18 cellular contexts compared by ENCODE assay signal in the genomic region with DNA sequence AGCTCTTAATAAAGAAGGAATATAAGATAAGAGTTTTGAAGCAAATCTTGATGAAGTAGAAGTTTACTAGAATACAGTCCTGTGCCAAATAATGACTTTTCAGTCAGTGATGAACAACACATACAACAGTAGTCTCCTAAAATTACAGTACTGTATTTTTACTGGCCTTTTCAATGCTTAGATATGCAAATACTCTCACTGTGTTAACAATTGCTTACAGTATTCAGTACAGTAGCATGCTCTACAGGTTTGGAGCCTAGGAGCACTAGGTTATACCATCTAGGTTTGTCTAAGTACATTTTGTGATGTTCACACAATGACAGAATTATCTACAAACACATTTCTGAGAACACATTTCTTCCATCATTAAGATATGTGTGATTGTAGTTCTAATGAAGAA.
A peak's percentile ranks its signal among the peaks of the same experiment; 100 is the strongest.
DNase-seq lines count a peak whose midpoint lies in the region; ATAC-seq and TF ChIP-seq lines count a peak whose summit lies in the region.
"Had no signal": no experiment of that assay in that cellular context is flagged by ENCODE, and none has a peak within 500 bp of the region (broad histone marks: within the 10 kb centered on the region; RNA-seq: fewer than 3 reads in every experiment).

No MANE protein-coding gene starts in this region.

- peak overlapping the region; percentile 81 for H3K27ac ChIP-seq in DND-41 (ENCODE audit: low read length)
- H3K27ac ChIP-seq in iPS-20b (ENCODE audit: low read length) = peak overlapping the region; percentile 42
- H3K27ac ChIP-seq: HL-60 had no signal

- H2AFZ ChIP-seq in DND-41 (ENCODE audit: low read depth, low read length) = peak overlapping the region; percentile 62

- TF ChIP-seq CTCF in DND-41 (IDR thresholded peaks at IDR 0.05; ENCODE audit: borderline replicate concordance, extremely low read depth, low read length, poor library complexity, severe bottlenecking) = no peak
- TF ChIP-seq CTCF in LNCaP clone FGC (IDR thresholded peaks at IDR 0.05; ENCODE audit: control insufficient read depth, extremely low read depth, insufficient read depth) = no peak
- no peak for TF ChIP-seq CTCF in GM10248 (IDR thresholded peaks at IDR 0.05; ENCODE audit: control extremely low read depth, extremely low read depth, low read depth, missing control alignments)

- CTCF ChIA-PET in GM10248 (lab: Yijun Ruan, JAX) = interaction anchor here (1.0 kb wide), 1 partner anchor 53 kb away, joined by 3 read pairs; no protein-coding TSS in a partner anchor

- H3K9ac ChIP-seq in DND-41 (ENCODE audit: low read depth, low read length) (peak overlapping the region; percentile 28; the same call in 1 of the 2 replicates), iPS-20b (ENCODE audit: low read depth, low read length) (peak overlapping the region; percentile 28; the same call in 1 of the 2 replicates)

- H3K9me3 ChIP-seq in DND-41 (ENCODE audit: insufficient read depth, low read length, severe bottlenecking) = no peaks in the 10 kb centered on the region
- no peaks in the 10 kb centered on the region for H3K9me3 ChIP-seq in iPS-20b (ENCODE audit: insufficient read depth, low read depth, low read length)
- H3K9me3 ChIP-seq: Caco-2, HAP-1 had no signal

- H3K36me3 ChIP-seq in DND-41 (ENCODE audit: insufficient read depth, low read length) = no peaks in the 10 kb centered on the region
- no peaks in the 10 kb centered on the region for H3K36me3 ChIP-seq in iPS-20b (ENCODE audit: insufficient read depth, low read depth, low read length)
- H3K36me3 ChIP-seq: HAP-1 had no signal

- no peaks in the 10 kb centered on the region for H3K79me2 ChIP-seq in DND-41 (ENCODE audit: insufficient read depth, low read length)

- peak; percentile 55; the same call in 2 of the 3 replicates for ATAC-seq in DND-41 (ENCODE audit: insufficient read depth, low read depth)
- ATAC-seq in HG02798 (IDR thresholded peaks at IDR 0.05; ENCODE audit: poor library complexity, unreplicated experiment) = no peak
- ATAC-seq in GM19328 (IDR thresholded peaks at IDR 0.05; ENCODE audit: unreplicated experiment) = no peak
- ATAC-seq: HepG2, T-helper 17 cell had no signal

- POLR2A ChIA-PET in GM10248 (lab: Yijun Ruan, JAX) = no interaction called here

- DNase-seq in DND-41 = no peak
- no peak for DNase-seq in LNCaP clone FGC (ENCODE audit: low read depth)
- DNase-seq in NCI-H748 treated with DMSO at 0.1 percent for 48 hours (lab: John Stamatoyannopoulos, UW) = peak; percentile 71
- no peak for DNase-seq in GM10248 (ENCODE audit: extremely low spot score)
- no peak for DNase-seq in KG1 (lab: John Stamatoyannopoulos, UW)
- DNase-seq: DMS79 treated with DMSO at 0.1 percent for 48 hours, GDM1, MV-4-11, NCI-H2081 treated with DMSO at 0.1 percent for 48 hours, SHP77 treated with DMSO at 0.1 percent for 48 hours, T-helper 17 cell had no signal

- no peaks in the 10 kb centered on the region for H3K27me3 ChIP-seq in DND-41 (ENCODE audit: insufficient read depth, low read length, poor library complexity)
- H3K27me3 ChIP-seq in iPS-20b (ENCODE audit: insufficient read depth, low read length) = no peaks in the 10 kb centered on the region

- peak overlapping the region; percentile 45 for H3K4me2 ChIP-seq in DND-41 (ENCODE audit: insufficient read depth, low read length)

- no peaks in the 10 kb centered on the region for H4K20me1 ChIP-seq in DND-41 (ENCODE audit: insufficient read depth, low read length)

- H3K4me3 ChIP-seq in DND-41 (ENCODE audit: low read depth in 1 of 2, low read length in 2 of 2) (no peak overlapping the region), LNCaP clone FGC (ENCODE audit: low read depth, low read length) (peak overlapping the region; percentile 18; the same call in 1 of the 2 replicates), iPS-20b (ENCODE audit: low read length) (no peak overlapping the region)
- H3K4me3 ChIP-seq: HAP-1 had no signal

- peaks cover 25% of the 10 kb centered on the region for H3K4me1 ChIP-seq in DND-41 (ENCODE audit: insufficient read depth, low read length)
- H3K4me1 ChIP-seq in iPS-20b (ENCODE audit: insufficient read depth, low read length) = peaks cover 4% of the 10 kb centered on the region; the same call in 1 of the 2 replicates
